8 cellular contexts compared by ENCODE assay signal in genomic region chr6:109373762-109374161, GRCh38. TPM values are rescaled to one million over a fixed set of nuclear protein-coding genes. Genes with fewer than 3 reads are reported as not detected.
A peak's percentile ranks its signal among the peaks of the same experiment; 100 is the strongest.
DNase-seq lines count a peak whose midpoint lies in the region; ATAC-seq and TF ChIP-seq lines count a peak whose summit lies in the region.

No MANE protein-coding gene starts in this region.

- POLR2A ChIA-PET in activated CD4-positive, alpha-beta T cell treated with anti-CD3 and anti-CD28 coated beads for 36 hours (lab: Charles Lee), result interaction anchor here (0.6 to 2.6 kb wide), 19 partner anchors 9 to 1609 kb away, joined by 3 to 60 read pairs (median 3); partner anchors contain the start of genes CD164, CDK19, PPIL6 and SMPD2

- H3K4me1 Mint-ChIP-seq in activated CD4-positive, alpha-beta T cell treated with anti-CD3 and anti-CD28 coated beads for 36 hours, result peaks cover 77% of the 10 kb centered on the region
- H3K4me1 Mint-ChIP-seq in activated T-cell treated with anti-CD3 and anti-CD28 coated beads, Interleukin-2, amount 50 U/mL, for 72 hours (ENCODE audit: low read depth), result peaks cover 79% of the 10 kb centered on the region
- peaks cover 18% of the 10 kb centered on the region for H3K4me1 Mint-ChIP-seq in Calu3 (ENCODE audit: low read depth, unreplicated experiment)

- no TSS peak for BruUV-seq in Calu3 (replicated peaks; lab: Mats Ljungman, UMichigan)

- H3K9me3 Mint-ChIP-seq in activated CD4-positive, alpha-beta T cell treated with anti-CD3 and anti-CD28 coated beads for 36 hours (ENCODE audit: low read depth), result no peaks in the 10 kb centered on the region
- H3K9me3 Mint-ChIP-seq in activated T-cell treated with anti-CD3 and anti-CD28 coated beads, Interleukin-2, amount 50 U/mL, for 72 hours, result no peaks in the 10 kb centered on the region
- H3K9me3 Mint-ChIP-seq in Calu3 (ENCODE audit: low read depth, unreplicated experiment), result no peaks in the 10 kb centered on the region

- H3K27me3 Mint-ChIP-seq in activated CD4-positive, alpha-beta T cell treated with anti-CD3 and anti-CD28 coated beads for 36 hours, result no peaks in the 10 kb centered on the region
- H3K27me3 Mint-ChIP-seq in activated T-cell treated with anti-CD3 and anti-CD28 coated beads, Interleukin-2, amount 50 U/mL, for 72 hours (ENCODE audit: low read depth), result no peaks in the 10 kb centered on the region
- H3K27me3 Mint-ChIP-seq in Calu3 (ENCODE audit: unreplicated experiment), result no peaks in the 10 kb centered on the region

- TF ChIP-seq CTCF in Calu3 (IDR thresholded peaks at IDR 0.05; ENCODE audit: unreplicated experiment), result no peak

- peak; percentile 77 for DNase-seq in activated CD4-positive, alpha-beta T cell treated with anti-CD3 and anti-CD28 coated beads for 36 hours
- DNase-seq in activated CD4-positive, alpha-beta T cell treated with anti-CD3 and anti-CD28 coated beads for 4 hours, result no peak
- peak; percentile 65 for DNase-seq in activated T-cell treated with anti-CD3 and anti-CD28 coated beads, Interleukin-2, amount 50 U/mL, for 72 hours
- peak; percentile 32 to 61 for DNase-seq in stimulated activated CD8-positive, alpha-beta memory T cell treated with anti-CD3 and anti-CD28 coated beads, Interleukin-15, amount 100 ng/mL, for 48 hours (ENCODE audit: low read depth in 2 of 2)
- DNase-seq in HuH-7 (ENCODE audit: low spot score), result no peak
- no peak for DNase-seq in Calu3
- no peak for DNase-seq in NCI-H1436 treated with DMSO at 0.1 percent for 48 hours (lab: John Stamatoyannopoulos, UW)

- intact Hi-C loops in activated CD4-positive, alpha-beta T cell treated with anti-CD3 and anti-CD28 coated beads for 36 hours (cut with DNase I, micrococcal nuclease), result loop anchor here (1.0 to 2.0 kb wide), 8 partner anchors 8 to 815 kb away; partner anchors contain the start of genes CEP57L1 (in 2 of the 2), SESN1 (in 2 of the 2), CD164 (in 1 of the 2) and ZBTB24 (in 1 of the 2)
- intact Hi-C loops in Calu3 (cut with micrococcal nuclease; ENCODE audit: unreplicated experiment), result no loop called here

- ATAC-seq in activated CD4-positive, alpha-beta T cell treated with anti-CD3 and anti-CD28 coated beads for 36 hours, result peak; percentile 95
- ATAC-seq in HG02973 (IDR thresholded peaks at IDR 0.05; ENCODE audit: unreplicated experiment), result peak; percentile 95
- ATAC-seq in activated T-cell treated with anti-CD3 and anti-CD28 coated beads, Interleukin-2, amount 50 U/mL, for 72 hours (replicated peaks in 1 of 2), result peak; percentile 90 to 94

- peaks cover 85% of the 10 kb centered on the region for H3K36me3 Mint-ChIP-seq in activated CD4-positive, alpha-beta T cell treated with anti-CD3 and anti-CD28 coated beads for 36 hours (ENCODE audit: low read depth)
- peaks cover 26 to 63% of the 10 kb centered on the region in 2 donors for H3K36me3 Mint-ChIP-seq in activated T-cell treated with anti-CD3 and anti-CD28 coated beads, Interleukin-2, amount 50 U/mL, for 72 hours (ENCODE audit: insufficient read depth in 2 of 2)
- peaks cover 61% of the 10 kb centered on the region for H3K36me3 Mint-ChIP-seq in Calu3 (ENCODE audit: insufficient read depth, unreplicated experiment)

- peak overlapping the region; percentile 98 for H3K27ac Mint-ChIP-seq in activated CD4-positive, alpha-beta T cell treated with anti-CD3 and anti-CD28 coated beads for 36 hours
- peak overlapping the region; percentile 99 for H3K27ac Mint-ChIP-seq in activated T-cell treated with anti-CD3 and anti-CD28 coated beads, Interleukin-2, amount 50 U/mL, for 72 hours
- no peak overlapping the region for H3K27ac Mint-ChIP-seq in Calu3 (ENCODE audit: unreplicated experiment)

- CTCF ChIA-PET in activated CD4-positive, alpha-beta T cell treated with anti-CD3 and anti-CD28 coated beads for 36 hours (lab: Charles Lee), result interaction anchor here (0.6 to 4.9 kb wide), 9 partner anchors 10 to 187 kb away, joined by 3 to 52 read pairs (median 3); partner anchors contain the start of gene CD164
- CTCF ChIA-PET in Calu3 (lab: Charles Lee), result no interaction called here

- peak overlapping the region; percentile 68 for H3K4me3 Mint-ChIP-seq in activated CD4-positive, alpha-beta T cell treated with anti-CD3 and anti-CD28 coated beads for 36 hours
- H3K4me3 Mint-ChIP-seq in activated T-cell treated with anti-CD3 and anti-CD28 coated beads, Interleukin-2, amount 50 U/mL, for 72 hours, result peak overlapping the region; percentile 69 to 97
- H3K4me3 Mint-ChIP-seq in Calu3 (ENCODE audit: low read depth, unreplicated experiment), result no peak overlapping the region

RNA-seq across cellular contexts. Expression of gene CD164, which starts 8.5 kb away (rescaled TPM):
- 100 to 1,000 TPM; 209 to 215 TPM for total RNA-seq in activated CD4-positive, alpha-beta T cell treated with anti-CD3 and anti-CD28 coated beads for 36 hours
- 100 to 1,000 TPM; 164 to 215 TPM for total RNA-seq in activated T-cell treated with anti-CD3 and anti-CD28 coated beads, Interleukin-2, amount 50 U/mL, for 72 hours
- total RNA-seq in Calu3 (2022), result 339 and 343 TPM in 2 replicates

Comparison
In these comparisons a context has a peak if more than half of its experiments do, and no peak if none do; other contexts are left out.
1. DNase-seq: peak in activated CD4-positive, alpha-beta T cell treated with anti-CD3 and anti-CD28 coated beads for 36 hours (single experiment), activated T-cell treated with anti-CD3 and anti-CD28 coated beads, Interleukin-2, amount 50 U/mL, for 72 hours (2 of 2) and stimulated activated CD8-positive, alpha-beta memory T cell treated with anti-CD3 and anti-CD28 coated beads, Interleukin-15, amount 100 ng/mL, for 48 hours (2 of 2); none in activated CD4-positive, alpha-beta T cell treated with anti-CD3 and anti-CD28 coated beads for 4 hours (0 of 2), HuH-7 (single experiment), Calu3 (single experiment) and NCI-H1436 treated with DMSO at 0.1 percent for 48 hours (single experiment).
2. Peak in every context shown above with its lines, with median percentiles within 50 percentile points of each other: ATAC-seq.